In genomic region chr15:38461089-38461833, GRCh38 we compare ENCODE assay signal across 11 cellular contexts. TPM values are rescaled to one million over a fixed set of nuclear protein-coding genes. Genes with fewer than 3 reads are reported as not detected.
DNase-seq lines count a peak whose midpoint lies in the region; ATAC-seq and TF ChIP-seq lines count a peak whose summit lies in the region.
"Had no signal": no experiment of that assay in that cellular context is flagged by ENCODE, and none has a peak within 500 bp of the region (broad histone marks: within the 10 kb centered on the region; RNA-seq: fewer than 3 reads in every experiment).

No MANE protein-coding gene starts in this region.

- POLR2A ChIA-PET in activated CD8-positive, alpha-beta T cell treated with anti-CD3 and anti-CD28 coated beads for 36 hours (lab: Charles Lee) = interaction anchor here (1.0 kb wide), 1 partner anchor 34 kb away, joined by 4 read pairs; no protein-coding TSS in a partner anchor
- POLR2A ChIA-PET in activated CD8-positive, alpha-beta T cell treated with anti-CD3 and anti-CD28 coated beads, Interleukin-2, amount 10 ng/mL, durations not matched to agents 7 days and 5 days (lab: Charles Lee) = interaction anchor here (0.6 kb wide), 1 partner anchor 199 kb away, joined by 6 read pairs; no protein-coding TSS in a partner anchor

- H3K4me3 ChIP-seq in RWPE2 (ENCODE audit: severe bottlenecking) = no peak overlapping the region

- peaks cover 30% of the 10 kb centered on the region for H3K36me3 ChIP-seq in RWPE2 (ENCODE audit: low read depth)

- H3K36me3 Mint-ChIP-seq in activated CD8-positive, alpha-beta T cell treated with anti-CD3 and anti-CD28 coated beads for 36 hours (ENCODE audit: low read depth) = peaks cover 6% of the 10 kb centered on the region
- H3K36me3 Mint-ChIP-seq in activated CD8-positive, alpha-beta T cell treated with anti-CD3 and anti-CD28 coated beads, Interleukin-2, amount 10 ng/mL, durations not matched to agents 7 days and 5 days (ENCODE audit: low read depth) = peaks cover 3% of the 10 kb centered on the region
- peaks cover 23% of the 10 kb centered on the region for H3K36me3 Mint-ChIP-seq in stimulated activated effector memory CD8-positive, alpha-beta T cell treated with anti-CD3 and anti-CD28 coated beads, Interleukin-12 subunit alpha, Interleukin-12 subunit beta, amount 100 ng/mL, for 72 hours

- TF ChIP-seq CTCF in activated CD8-positive, alpha-beta T cell treated with anti-CD3 and anti-CD28 coated beads for 36 hours (IDR thresholded peaks at IDR 0.05) = no peak
- no peak for TF ChIP-seq CTCF in RWPE2 (IDR thresholded peaks at IDR 0.05; ENCODE audit: poor library complexity, severe bottlenecking)

- intact Hi-C loops in activated CD8-positive, alpha-beta T cell treated with anti-CD3 and anti-CD28 coated beads for 36 hours (cut with micrococcal nuclease) = no loop called here

- H3K27me3 ChIP-seq in RWPE2 (ENCODE audit: insufficient read depth, poor library complexity, severe bottlenecking) = no peaks in the 10 kb centered on the region

- H3K4me3 Mint-ChIP-seq in activated CD8-positive, alpha-beta T cell treated with anti-CD3 and anti-CD28 coated beads for 36 hours = no peak overlapping the region
- H3K4me3 Mint-ChIP-seq in activated CD8-positive, alpha-beta T cell treated with anti-CD3 and anti-CD28 coated beads, Interleukin-2, amount 10 ng/mL, durations not matched to agents 7 days and 5 days = no peak overlapping the region
- no peak overlapping the region for H3K4me3 Mint-ChIP-seq in stimulated activated effector memory CD8-positive, alpha-beta T cell treated with anti-CD3 and anti-CD28 coated beads, Interleukin-12 subunit alpha, Interleukin-12 subunit beta, amount 100 ng/mL, for 72 hours
- H3K4me3 Mint-ChIP-seq: T-helper 1 cell treated with Interleukin-12 subunit alpha and Interleukin-12 subunit beta and Interleukin-4 antibody, amounts not matched to agents 30 μg/mL and 1 μg/mL, for 36 hours had no signal

- no peaks in the 10 kb centered on the region for H3K9me3 Mint-ChIP-seq in activated CD8-positive, alpha-beta T cell treated with anti-CD3 and anti-CD28 coated beads for 36 hours
- H3K9me3 Mint-ChIP-seq in activated CD8-positive, alpha-beta T cell treated with anti-CD3 and anti-CD28 coated beads, Interleukin-2, amount 10 ng/mL, durations not matched to agents 7 days and 5 days (ENCODE audit: insufficient read depth) = no peaks in the 10 kb centered on the region
- H3K9me3 Mint-ChIP-seq in stimulated activated effector memory CD8-positive, alpha-beta T cell treated with anti-CD3 and anti-CD28 coated beads, Interleukin-12 subunit alpha, Interleukin-12 subunit beta, amount 100 ng/mL, for 72 hours = no peaks in the 10 kb centered on the region
- H3K9me3 Mint-ChIP-seq: T-helper 1 cell treated with Interleukin-12 subunit alpha and Interleukin-12 subunit beta and Interleukin-4 antibody, amounts not matched to agents 30 μg/mL and 1 μg/mL, for 36 hours had no signal

- H3K27me3 Mint-ChIP-seq in activated CD8-positive, alpha-beta T cell treated with anti-CD3 and anti-CD28 coated beads for 36 hours = no peaks in the 10 kb centered on the region
- H3K27me3 Mint-ChIP-seq in activated CD8-positive, alpha-beta T cell treated with anti-CD3 and anti-CD28 coated beads, Interleukin-2, amount 10 ng/mL, durations not matched to agents 7 days and 5 days (ENCODE audit: low read depth) = no peaks in the 10 kb centered on the region

- H3K4me1 ChIP-seq in RWPE2 (ENCODE audit: insufficient read depth, poor library complexity, severe bottlenecking) = no peaks in the 10 kb centered on the region

- no peak overlapping the region for H3K27ac ChIP-seq in RWPE2 (ENCODE audit: poor library complexity, severe bottlenecking)

- DNase-seq in activated CD8-positive, alpha-beta T cell treated with anti-CD3 and anti-CD28 coated beads for 36 hours = no peak
- no peak for DNase-seq in activated CD8-positive, alpha-beta T cell treated with anti-CD3 and anti-CD28 coated beads, Interleukin-2, amount 10 ng/mL, durations not matched to agents 7 days and 5 days
- DNase-seq in RWPE2 (ENCODE audit: low spot score) (no peak), NCI-H1694 (lab: John Stamatoyannopoulos, UW) (no peak), NCI-H2227 (lab: John Stamatoyannopoulos, UW; ENCODE audit: unreplicated experiment) (no peak), dedifferentiated amniotic fluid mesenchymal stem cell (ENCODE audit: extremely low spot score) (no peak)
- DNase-seq in stimulated activated effector memory CD8-positive, alpha-beta T cell treated with anti-CD3 and anti-CD28 coated beads, Interleukin-12 subunit alpha, Interleukin-12 subunit beta, amount 100 ng/mL, for 72 hours (ENCODE audit: low spot score in 2 of 2) = no peak
- DNase-seq: activated naive CD4-positive, alpha-beta T cell treated with Interleukin-2 at 50 U/mL for 16 hours; NCI-H1048 had no signal

- no peaks in the 10 kb centered on the region for H3K9me3 ChIP-seq in RWPE2 (ENCODE audit: severe bottlenecking)

- peaks cover 48% of the 10 kb centered on the region for H3K4me1 Mint-ChIP-seq in activated CD8-positive, alpha-beta T cell treated with anti-CD3 and anti-CD28 coated beads for 36 hours (ENCODE audit: low read depth)
- H3K4me1 Mint-ChIP-seq in activated CD8-positive, alpha-beta T cell treated with anti-CD3 and anti-CD28 coated beads, Interleukin-2, amount 10 ng/mL, durations not matched to agents 7 days and 5 days (ENCODE audit: low read depth) = peaks cover 26% of the 10 kb centered on the region
- H3K4me1 Mint-ChIP-seq in stimulated activated effector memory CD8-positive, alpha-beta T cell treated with anti-CD3 and anti-CD28 coated beads, Interleukin-12 subunit alpha, Interleukin-12 subunit beta, amount 100 ng/mL, for 72 hours = peaks cover 37% of the 10 kb centered on the region

- H3K27ac Mint-ChIP-seq in activated CD8-positive, alpha-beta T cell treated with anti-CD3 and anti-CD28 coated beads for 36 hours = no peak overlapping the region
- H3K27ac Mint-ChIP-seq in activated CD8-positive, alpha-beta T cell treated with anti-CD3 and anti-CD28 coated beads, Interleukin-2, amount 10 ng/mL, durations not matched to agents 7 days and 5 days = no peak overlapping the region
- no peak overlapping the region for H3K27ac Mint-ChIP-seq in stimulated activated effector memory CD8-positive, alpha-beta T cell treated with anti-CD3 and anti-CD28 coated beads, Interleukin-12 subunit alpha, Interleukin-12 subunit beta, amount 100 ng/mL, for 72 hours
- H3K27ac Mint-ChIP-seq: T-helper 1 cell treated with Interleukin-12 subunit alpha and Interleukin-12 subunit beta and Interleukin-4 antibody, amounts not matched to agents 30 μg/mL and 1 μg/mL, for 36 hours had no signal

- peak; percentile 61 for ATAC-seq in activated CD8-positive, alpha-beta T cell treated with anti-CD3 and anti-CD28 coated beads for 36 hours
- ATAC-seq in activated CD8-positive, alpha-beta T cell treated with anti-CD3 and anti-CD28 coated beads, Interleukin-2, amount 10 ng/mL, durations not matched to agents 7 days and 5 days = no peak
- ATAC-seq in HG02870 (IDR thresholded peaks at IDR 0.05; ENCODE audit: unreplicated experiment) (peak; percentile 87), RWPE2 (ENCODE audit: low read depth) (peak; percentile 41; the same call in 1 of the 3 replicates)
- peak; percentile 57 for ATAC-seq in stimulated activated effector memory CD8-positive, alpha-beta T cell treated with anti-CD3 and anti-CD28 coated beads, Interleukin-12 subunit alpha, Interleukin-12 subunit beta, amount 100 ng/mL, for 72 hours

- CTCF ChIA-PET in activated CD8-positive, alpha-beta T cell treated with anti-CD3 and anti-CD28 coated beads for 36 hours (lab: Charles Lee) = interaction anchor here (0.9 to 1.8 kb wide), 5 partner anchors 19 to 238 kb away, joined by 3 to 13 read pairs (median 4); partner anchors contain the start of gene RASGRP1
- CTCF ChIA-PET in activated CD8-positive, alpha-beta T cell treated with anti-CD3 and anti-CD28 coated beads, Interleukin-2, amount 10 ng/mL, durations not matched to agents 7 days and 5 days (lab: Charles Lee) = interaction anchor here (1.1 to 3.1 kb wide), 7 partner anchors 13 to 238 kb away, joined by 3 to 15 read pairs (median 7); no protein-coding TSS in a partner anchor

RNA-seq across cellular contexts. Expression of gene FAM98B, which starts 7.3 kb away (rescaled TPM):
- total RNA-seq in activated CD8-positive, alpha-beta T cell treated with anti-CD3 and anti-CD28 coated beads for 36 hours = 10 to 100 TPM; 51.0 to 61.8 TPM
- total RNA-seq in activated CD8-positive, alpha-beta T cell treated with anti-CD3 and anti-CD28 coated beads, Interleukin-2, amount 10 ng/mL, durations not matched to agents 7 days and 5 days = 10 to 100 TPM; 42.8 to 43.9 TPM
